20 cellular contexts compared by ENCODE assay signal in genomic region chr5:150206076-150206779, GRCh38. TPM values are rescaled to one million over a fixed set of nuclear protein-coding genes. Genes with fewer than 3 reads are reported as not detected.
"Had no signal": no experiment of that assay in that cellular context is flagged by ENCODE, and none has a peak within 500 bp of the region (broad histone marks: within the 10 kb centered on the region; RNA-seq: fewer than 3 reads in every experiment).

No MANE protein-coding gene starts in this region.

- H3K4me1 ChIP-seq: esophagus muscularis mucosa, parathyroid adenoma, stomach had no signal

- H3K9me3 Mint-ChIP-seq: activated naive CD8-positive, alpha-beta T cell treated with anti-CD3 and anti-CD28 coated beads, Interleukin-2, amount 50 U/mL, for 24 hours; immature natural killer cell had no signal

- H3K27ac ChIP-seq: cardiac muscle cell, esophagus muscularis mucosa, lower lobe of right lung, parathyroid adenoma, stomach, thoracic aorta had no signal

- H2AFZ ChIP-seq: parathyroid adenoma had no signal

- H3K4me3 Mint-ChIP-seq: activated naive CD8-positive, alpha-beta T cell treated with anti-CD3 and anti-CD28 coated beads, Interleukin-2, amount 50 U/mL, for 24 hours; immature natural killer cell had no signal

- H3K4me3 ChIP-seq: cardiac muscle cell, esophagus muscularis mucosa, lower lobe of right lung, stomach, thoracic aorta had no signal

- H3K27ac Mint-ChIP-seq: activated naive CD8-positive, alpha-beta T cell treated with anti-CD3 and anti-CD28 coated beads, Interleukin-2, amount 50 U/mL, for 24 hours; immature natural killer cell had no signal

- H3K9me3 ChIP-seq: esophagus muscularis mucosa, lower lobe of right lung, stomach, thoracic aorta had no signal

- H3K79me2 ChIP-seq: parathyroid adenoma had no signal

- DNase-seq: activated CD4-positive, alpha-beta T cell treated with anti-CD3 and anti-CD28 coated beads, Interleukin-2, amount 50 U/mL, for 1 hour; activated gamma-delta T cell; activated naive CD8-positive, alpha-beta T cell treated with anti-CD3 and anti-CD28 coated beads, Interleukin-2, amount 50 U/mL, for 24 hours; activated T-cell treated with anti-CD3 and anti-CD28 coated beads, Interleukin-2, amount 50 U/mL, for 48 hours; glutamatergic neuron; immature natural killer cell; left cardiac atrium; lower lobe of right lung; midbrain; retina; stimulated activated CD4-positive, alpha-beta T cell treated with anti-CD3 and anti-CD28 coated beads, Interleukin-15, amount 100 ng/mL, for 24 hours; stimulated activated CD4-positive, alpha-beta T cell treated with anti-CD3 and anti-CD28 coated beads, Interleukin-4, amount 100 ng/mL, for 24 hours; stomach had no signal

- H3K36me3 Mint-ChIP-seq: immature natural killer cell had no signal

- ATAC-seq: activated naive CD8-positive, alpha-beta T cell treated with anti-CD3 and anti-CD28 coated beads, Interleukin-2, amount 50 U/mL, for 24 hours; left cardiac atrium; lower lobe of right lung had no signal

- H3K27me3 ChIP-seq: esophagus muscularis mucosa had no signal

- H3K9ac ChIP-seq: parathyroid adenoma had no signal

- H3K36me3 ChIP-seq: cardiac muscle cell, esophagus muscularis mucosa, lower lobe of right lung, stomach, thoracic aorta had no signal

RNA-seq across cellular contexts. Expression of gene SLC6A7, which starts 16.4 kb away (rescaled TPM):
- total RNA-seq: astrocyte, cardiac muscle cell, esophagus muscularis mucosa, left cardiac atrium, lower lobe of right lung, skeletal muscle tissue, thoracic aorta, urinary bladder had no signal
- polyA plus RNA-seq: cardiac muscle cell, immature natural killer cell, stomach had no signal

RNA-seq across cellular contexts. Expression of gene CDX1, which starts 39.6 kb away (rescaled TPM):
- total RNA-seq: astrocyte, cardiac muscle cell, left cardiac atrium, lower lobe of right lung, skeletal muscle tissue, thoracic aorta had no signal
- polyA plus RNA-seq: immature natural killer cell, urinary bladder had no signal
